9 cellular contexts compared by ENCODE assay signal in the genomic region with DNA sequence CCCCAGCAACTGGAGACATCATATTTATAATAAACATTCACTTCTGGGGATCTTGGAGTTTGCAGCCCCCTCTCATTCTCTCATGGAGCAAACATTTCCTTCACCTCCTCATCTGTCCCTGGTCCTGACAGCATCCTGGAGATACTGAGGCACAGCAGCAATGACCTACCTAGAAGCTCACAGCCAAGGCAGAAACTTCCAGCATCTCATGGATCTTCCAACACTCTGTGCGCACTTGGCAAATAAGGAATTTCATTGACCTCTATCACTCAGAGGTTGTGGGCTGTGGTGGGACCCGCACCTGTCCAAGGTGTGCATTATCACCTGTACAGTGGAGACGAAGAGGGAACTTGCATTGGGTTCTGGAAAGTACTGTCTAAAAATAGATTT.
A peak's percentile ranks its signal among the peaks of the same experiment; 100 is the strongest.
DNase-seq lines count a peak whose midpoint lies in the region; TF ChIP-seq lines count a peak whose summit lies in the region.
"Had no signal": no experiment of that assay in that cellular context is flagged by ENCODE, and none has a peak within 500 bp of the region (broad histone marks: within the 10 kb centered on the region; RNA-seq: fewer than 3 reads in every experiment).

No MANE protein-coding gene starts in this region.

- intact Hi-C loops in CD4-positive, alpha-beta memory T cell (cut with micrococcal nuclease): no loop called here

- TF ChIP-seq CTCF in MM.1S (IDR thresholded peaks at IDR 0.05; ENCODE audit: low read length): no peak
- TF ChIP-seq CTCF in osteocyte (IDR thresholded peaks at IDR 0.05): no peak
- no peak for TF ChIP-seq CTCF in glutamatergic neuron (IDR thresholded peaks at IDR 0.05; ENCODE audit: partially characterized antibody, unreplicated experiment)

- no peak overlapping the region for H3K4me3 ChIP-seq in CD4-positive, alpha-beta memory T cell (ENCODE audit: low read length in 2 of 2)
- H3K4me3 ChIP-seq in MM.1S (ENCODE audit: low read length): no peak overlapping the region
- H3K4me3 ChIP-seq: BLaER1 had no signal

- H3K4me1 ChIP-seq in CD4-positive, alpha-beta memory T cell (ENCODE audit: insufficient read depth, low read length): peaks cover 47% of the 10 kb centered on the region
- H3K4me1 ChIP-seq in MM.1S (ENCODE audit: low read length): peaks cover 54% of the 10 kb centered on the region

- peak overlapping the region; percentile 49 to 94 (median 84) for H3K27ac Mint-ChIP-seq in CD4-positive, alpha-beta memory T cell
- H3K27ac Mint-ChIP-seq in osteocyte (ENCODE audit: unreplicated experiment) (no peak overlapping the region), glutamatergic neuron (ENCODE audit: unreplicated experiment) (no peak overlapping the region)

- H3K4me3 Mint-ChIP-seq in CD4-positive, alpha-beta memory T cell: peak overlapping the region in 2 of 8 donors; percentile 17 to 84
- H3K4me3 Mint-ChIP-seq in osteocyte (ENCODE audit: unreplicated experiment): no peak overlapping the region
- H3K4me3 Mint-ChIP-seq in glutamatergic neuron (ENCODE audit: unreplicated experiment): no peak overlapping the region

- H3K27me3 Mint-ChIP-seq in CD4-positive, alpha-beta memory T cell: no peaks in the 10 kb centered on the region
- H3K27me3 Mint-ChIP-seq in osteocyte (ENCODE audit: unreplicated experiment) (peaks cover 13% of the 10 kb centered on the region), glutamatergic neuron (ENCODE audit: unreplicated experiment) (peaks cover 6% of the 10 kb centered on the region)

- H3K79me2 ChIP-seq in MM.1S (ENCODE audit: low read length): no peaks in the 10 kb centered on the region

- H3K9ac ChIP-seq in MM.1S (ENCODE audit: low read length): no peak overlapping the region
- H3K9ac ChIP-seq: BLaER1, SK-N-SH had no signal

- DNase-seq in CD4-positive, alpha-beta memory T cell: no peak
- no peak for DNase-seq in MM.1S
- peak; percentile 10 for DNase-seq in ecto neural progenitor cell (ENCODE audit: low spot score)
- DNase-seq in osteocyte (ENCODE audit: extremely low spot score, unreplicated experiment): peak; percentile 36
- no peak for DNase-seq in AG08395 (ENCODE audit: low spot score)
- no peak for DNase-seq in glutamatergic neuron
- no peak for DNase-seq in NCI-H345 treated with DMSO at 0.1 percent for 48 hours (lab: John Stamatoyannopoulos, UW; ENCODE audit: unreplicated experiment)

- H3K27me3 ChIP-seq in CD4-positive, alpha-beta memory T cell (ENCODE audit: insufficient read depth, low read length): no peaks in the 10 kb centered on the region
- no peaks in the 10 kb centered on the region for H3K27me3 ChIP-seq in MM.1S (replicated peaks; ENCODE audit: insufficient read depth, low read length)
- H3K27me3 ChIP-seq: BLaER1 had no signal

- no peak overlapping the region for H3K27ac ChIP-seq in CD4-positive, alpha-beta memory T cell (ENCODE audit: low read depth, low read length)
- H3K27ac ChIP-seq in MM.1S (ENCODE audit: low read length): peak overlapping the region; percentile 60; the same call in 1 of the 2 replicates
- H3K27ac ChIP-seq: BLaER1 had no signal

- no peaks in the 10 kb centered on the region for H3K9me2 ChIP-seq in MM.1S (replicated peaks; ENCODE audit: insufficient read depth, low read length)
- H3K9me2 ChIP-seq: SK-N-SH had no signal

- H4K20me1 ChIP-seq in MM.1S (ENCODE audit: insufficient read depth, low read length): no peaks in the 10 kb centered on the region
- H4K20me1 ChIP-seq: BLaER1 had no signal

- no peak overlapping the region for H3K4me2 ChIP-seq in MM.1S (ENCODE audit: low read depth, low read length)
- H3K4me2 ChIP-seq: BLaER1, SK-N-SH had no signal

- POLR2A ChIA-PET in CD4-positive, alpha-beta memory T cell (lab: Charles Lee; ENCODE audit: partially characterized antibody): interaction anchor here (1.1 to 5.5 kb wide), 16 partner anchors 9 to 133 kb away, joined by 3 to 71 read pairs (median 12); partner anchors contain the start of gene IGLL5

- no peak overlapping the region for H2AFZ ChIP-seq in MM.1S (ENCODE audit: low read length)

- H3F3A ChIP-seq in MM.1S (ENCODE audit: insufficient read depth, low read length): peaks cover 23% of the 10 kb centered on the region

- H3K36me3 ChIP-seq in CD4-positive, alpha-beta memory T cell (ENCODE audit: insufficient read depth, low read length): no peaks in the 10 kb centered on the region
- no peaks in the 10 kb centered on the region for H3K36me3 ChIP-seq in MM.1S (replicated peaks; ENCODE audit: insufficient read depth, low read length)
- H3K36me3 ChIP-seq: BLaER1 had no signal

- H3K9me3 Mint-ChIP-seq in CD4-positive, alpha-beta memory T cell: no peaks in the 10 kb centered on the region
- H3K9me3 Mint-ChIP-seq in osteocyte (ENCODE audit: unreplicated experiment): no peaks in the 10 kb centered on the region
- H3K9me3 Mint-ChIP-seq in glutamatergic neuron (ENCODE audit: unreplicated experiment): peaks cover 3% of the 10 kb centered on the region

- peaks cover 41 to 69% (median 58%) of the 10 kb centered on the region in 4 donors for H3K4me1 Mint-ChIP-seq in CD4-positive, alpha-beta memory T cell
- H3K4me1 Mint-ChIP-seq in osteocyte (ENCODE audit: unreplicated experiment) (no peaks in the 10 kb centered on the region), glutamatergic neuron (ENCODE audit: low read depth, unreplicated experiment) (no peaks in the 10 kb centered on the region)

- CTCF ChIA-PET in CD4-positive, alpha-beta memory T cell (lab: Charles Lee; ENCODE audit: partially characterized antibody): interaction anchor here (1.1 to 10.8 kb wide), 25 partner anchors 9 to 422 kb away, joined by 3 to 252 read pairs (median 14); no protein-coding TSS in a partner anchor

- no peaks in the 10 kb centered on the region for H3K36me3 Mint-ChIP-seq in CD4-positive, alpha-beta memory T cell
- H3K36me3 Mint-ChIP-seq in osteocyte (ENCODE audit: unreplicated experiment): no peaks in the 10 kb centered on the region
- no peaks in the 10 kb centered on the region for H3K36me3 Mint-ChIP-seq in glutamatergic neuron (ENCODE audit: unreplicated experiment)

- no peaks in the 10 kb centered on the region for H3K9me3 ChIP-seq in CD4-positive, alpha-beta memory T cell (ENCODE audit: control insufficient read depth in 1 of 2, low read length in 2 of 2)
- no peaks in the 10 kb centered on the region for H3K9me3 ChIP-seq in MM.1S (replicated peaks; ENCODE audit: insufficient read depth, low read length)
- H3K9me3 ChIP-seq: BLaER1, SK-N-SH had no signal

Comparison
In these comparisons a context has a peak if more than half of its experiments do, and no peak if none do; other contexts are left out.
1. DNase-seq: peak in ecto neural progenitor cell (single experiment) and osteocyte (single experiment); none in CD4-positive, alpha-beta memory T cell (0 of 5), MM.1S (single experiment), AG08395 (single experiment), glutamatergic neuron (single experiment) and NCI-H345 treated with DMSO at 0.1 percent for 48 hours (single experiment).
2. H3K27ac Mint-ChIP-seq: peak in CD4-positive, alpha-beta memory T cell (7 of 7); none in osteocyte (single experiment) and glutamatergic neuron (single experiment).